20 cellular contexts compared by ENCODE assay signal in genomic region chr13:21013682-21014038, GRCh38. TPM values are rescaled to one million over a fixed set of nuclear protein-coding genes. Genes with fewer than 3 reads are reported as not detected.
DNase-seq lines count a peak whose midpoint lies in the region; ATAC-seq and TF ChIP-seq lines count a peak whose summit lies in the region.
"Had no signal": no experiment of that assay in that cellular context is flagged by ENCODE, and none has a peak within 500 bp of the region (broad histone marks: within the 10 kb centered on the region; RNA-seq: fewer than 3 reads in every experiment).

No MANE protein-coding gene starts in this region.

- H3K27me3 Mint-ChIP-seq in immature natural killer cell (ENCODE audit: low read depth in 3 of 3) = no peaks in the 10 kb centered on the region
- H3K27me3 Mint-ChIP-seq: activated naive CD8-positive, alpha-beta T cell treated with anti-CD3 and anti-CD28 coated beads, Interleukin-2, amount 10 ng/mL, durations not matched to agents 7 days and 5 days; IgD-negative memory B cell; T-helper 17 cell had no signal

- peak overlapping the region in 1 of 2 experiments; percentile 23; a peak in 1 of 4 replicates for H4K8ac ChIP-seq in IMR-90 (ENCODE audit: low read depth in 2 of 2, low read length in 2 of 2)

- ATAC-seq in IMR-90 (ENCODE audit: low read depth) (no peak), gastrocnemius medialis (no peak)
- ATAC-seq: GM12878, GM23338, T-helper 17 cell had no signal

- H3K4me3 Mint-ChIP-seq in immature natural killer cell = no peak overlapping the region
- H3K4me3 Mint-ChIP-seq: activated naive CD8-positive, alpha-beta T cell treated with anti-CD3 and anti-CD28 coated beads, Interleukin-2, amount 10 ng/mL, durations not matched to agents 7 days and 5 days; activated T-helper 1 cell treated with anti-CD3 and anti-CD28 coated beads, Interleukin-12 subunit alpha, Interleukin-12 subunit beta, Interleukin-2, Interleukin-4 antibody, amounts not matched to agents 30 ng/mL and 10 ng/mL and 1 ng/mL, durations not matched to agents 14 hours and 24 hours and 36 hours; GM23338; IgD-negative memory B cell; T-helper 17 cell had no signal

- H3K9me2 ChIP-seq in hepatocyte (replicated peaks; ENCODE audit: insufficient read depth) = no peaks in the 10 kb centered on the region

- H2BK20ac ChIP-seq in IMR-90 (ENCODE audit: low read depth, low read length) = no peak overlapping the region

- H3K4me3 ChIP-seq in AG04450 (ENCODE audit: low read depth, low read length) = no peak overlapping the region
- H3K4me3 ChIP-seq in IMR-90 (ENCODE audit: insufficient read depth, low read depth, low read length) = no peak overlapping the region
- no peak overlapping the region for H3K4me3 ChIP-seq in hepatocyte
- H3K4me3 ChIP-seq in gastrocnemius medialis = no peak overlapping the region
- H3K4me3 ChIP-seq: cardiac muscle cell, GM12878, GM23338 had no signal

- TF ChIP-seq CTCF in AG04450 (IDR thresholded peaks at IDR 0.05; ENCODE audit: low read depth, low read length) (no peak), IMR-90 (conservative IDR thresholded peaks at IDR 0.05; ENCODE audit: low read depth, low read length) (no peak), hepatocyte (IDR thresholded peaks at IDR 0.05; ENCODE audit: poor library complexity) (no peak), gastrocnemius medialis (IDR thresholded peaks at IDR 0.05 in 4 of 5, conservative IDR thresholded peaks at IDR 0.05 in 1 of 5) (no peak)

- peaks cover 67 to 82% of the 10 kb centered on the region in 2 donors for H3K4me1 Mint-ChIP-seq in immature natural killer cell

- H3K4me2 ChIP-seq in IMR-90 (ENCODE audit: low read depth, low read length) (no peak overlapping the region), hepatocyte (no peak overlapping the region)
- H3K4me2 ChIP-seq: GM23338 had no signal

- TF ChIP-seq POLR2A in IMR-90 (IDR thresholded peaks at IDR 0.05; ENCODE audit: low read depth, low read length) (no peak), gastrocnemius medialis (IDR thresholded peaks at IDR 0.05) (no peak)

- no peak for TF ChIP-seq RAD21 in IMR-90 (IDR thresholded peaks at IDR 0.05; ENCODE audit: low read length)

- H3K36me3 Mint-ChIP-seq in immature natural killer cell = no peaks in the 10 kb centered on the region

- intact Hi-C loops in IMR-90 (cut with micrococcal nuclease) = loop anchor here (2.0 kb wide), 2 partner anchors 17 to 31 kb away; no protein-coding TSS in a partner anchor
- intact Hi-C loops in gastrocnemius medialis (cut with DNase I; ENCODE audit: low total_unique reads) = loop anchor here (2.0 to 5.0 kb wide), 2 partner anchors 19 to 49 kb away; partner anchors contain the start of gene LATS2

- H3K9me3 ChIP-seq in AG04450 (ENCODE audit: control insufficient read depth, insufficient read depth, low read length) = no peaks in the 10 kb centered on the region
- H3K9me3 ChIP-seq in IMR-90 (ENCODE audit: control insufficient read depth, insufficient read depth, low read length) = no peaks in the 10 kb centered on the region
- no peaks in the 10 kb centered on the region for H3K9me3 ChIP-seq in hepatocyte (ENCODE audit: low read depth)
- H3K9me3 ChIP-seq in gastrocnemius medialis = no peaks in the 10 kb centered on the region

- POLR2A ChIA-PET in AG04450 (lab: Yijun Ruan, JAX) = interaction anchor here (2.1 kb wide), 1 partner anchor 30 kb away, joined by 14 read pairs; no protein-coding TSS in a partner anchor
- POLR2A ChIA-PET in IMR-90 (lab: Charles Lee; ENCODE audit: unreplicated experiment) = no interaction called here

- H3K18ac ChIP-seq in IMR-90 (ENCODE audit: low read depth, low read length) = peak overlapping the region; percentile 37

- peaks cover 47% of the 10 kb centered on the region for H3K4me1 ChIP-seq in IMR-90 (ENCODE audit: control insufficient read depth, insufficient read depth, low read length)
- peaks cover 43% of the 10 kb centered on the region for H3K4me1 ChIP-seq in hepatocyte (ENCODE audit: insufficient read depth)
- H3K4me1 ChIP-seq in gastrocnemius medialis = peaks cover 91 to 100% of the 10 kb centered on the region in 2 donors

- peaks cover 50% of the 10 kb centered on the region for H3K9me1 ChIP-seq in IMR-90 (ENCODE audit: insufficient read depth, low read length)

- peak overlapping the region; percentile 27; the same call in 1 of the 2 replicates for H4K5ac ChIP-seq in IMR-90 (ENCODE audit: low read depth, low read length)

- peaks cover 19 to 89% of the 10 kb centered on the region in 2 experiments for H3K79me1 ChIP-seq in IMR-90 (ENCODE audit: low read depth in 1 of 2, low read length in 2 of 2)

- peak overlapping the region; percentile 83 for H2BK120ac ChIP-seq in IMR-90 (ENCODE audit: low read depth, low read length)

- H3K36me3 ChIP-seq in IMR-90 (ENCODE audit: control insufficient read depth, insufficient read depth, low read length) = peaks cover 12% of the 10 kb centered on the region
- H3K36me3 ChIP-seq in hepatocyte (replicated peaks; ENCODE audit: insufficient read depth, low read depth) = no peaks in the 10 kb centered on the region
- no peaks in the 10 kb centered on the region for H3K36me3 ChIP-seq in gastrocnemius medialis
- H3K36me3 ChIP-seq: cardiac muscle cell had no signal

- H3K27ac ChIP-seq in AG04450 (ENCODE audit: low read depth, low read length) (peak overlapping the region; percentile 97), IMR-90 (ENCODE audit: insufficient read depth, low read length) (peak overlapping the region; percentile 98; the same call in 1 of the 2 replicates), hepatocyte (peak overlapping the region; percentile 71), gastrocnemius medialis (peak overlapping the region; percentile 86 to 91 (median 88))

- H3K9me3 Mint-ChIP-seq in immature natural killer cell = peaks cover 0 to 2% (median 0%) of the 10 kb centered on the region in 6 donors
- H3K9me3 Mint-ChIP-seq: GM23338, IgD-negative memory B cell had no signal

- CTCF ChIA-PET in AG04450 (lab: Charles Lee) (no interaction called here), IMR-90 (lab: Yijun Ruan, JAX) (no interaction called here)

- BruUV-seq in IMR-90 (replicated peaks; lab: Mats Ljungman, UMichigan) = no TSS peak

- H3K56ac ChIP-seq in IMR-90 (ENCODE audit: extremely low read depth, insufficient read depth, low read length) = no peak overlapping the region

- no peak overlapping the region for H2AK9ac ChIP-seq in IMR-90 (replicated peaks; ENCODE audit: low read depth, low read length, poor library complexity)

- dilution Hi-C loops in IMR-90 (cut with HindIII; ENCODE audit: low sequenced_read_pairs, unreplicated experiment) = no loop called here

- in situ Hi-C loops in IMR-90 (cut with MboI; ENCODE audit: low sequenced_read_pairs) (loop anchor here (10.0 kb wide), 1 partner anchor 61 kb away; no protein-coding TSS in a partner anchor), gastrocnemius medialis (cut with MboI; ENCODE audit: low sequenced_read_pairs in 4 of 4) (loop anchor here in 1 of 4 donors (10.0 kb wide), 1 partner anchor 69 kb away; no protein-coding TSS in a partner anchor)

- peak overlapping the region in 1 of 6 donors; percentile 17 for H3K27ac Mint-ChIP-seq in immature natural killer cell
- H3K27ac Mint-ChIP-seq: activated naive CD8-positive, alpha-beta T cell treated with anti-CD3 and anti-CD28 coated beads, Interleukin-2, amount 10 ng/mL, durations not matched to agents 7 days and 5 days; activated T-helper 1 cell treated with anti-CD3 and anti-CD28 coated beads, Interleukin-12 subunit alpha, Interleukin-12 subunit beta, Interleukin-2, Interleukin-4 antibody, amounts not matched to agents 30 ng/mL and 10 ng/mL and 1 ng/mL, durations not matched to agents 14 hours and 24 hours and 36 hours; GM23338; IgD-negative memory B cell; T-helper 17 cell had no signal

- peak overlapping the region; percentile 34; the same call in 1 of the 2 replicates for H3K14ac ChIP-seq in IMR-90 (replicated peaks; ENCODE audit: low read depth, low read length)

- no peak overlapping the region; the same call in 1 of the 2 replicates for H3K23ac ChIP-seq in IMR-90 (ENCODE audit: low read depth, low read length)

- H2AFZ ChIP-seq in IMR-90 (replicated peaks; ENCODE audit: low read length, poor library complexity) (no peak overlapping the region), hepatocyte (no peak overlapping the region)
- H2AFZ ChIP-seq: GM23338 had no signal

- 0 out of 2 replicates have a peak overlapping the region, but pooled peaks have one; percentile 10 for H3K9ac ChIP-seq in IMR-90 (ENCODE audit: low read depth, low read length)

- DNase-seq in AG04450 (ENCODE audit: low read depth, low spot score) (no peak), IMR-90 (no peak), hepatocyte (ENCODE audit: low spot score) (no peak), gastrocnemius medialis (peak in 1 of 2 donors; percentile 8), immature natural killer cell (no peak), cerebellar cortex (ENCODE audit: low spot score) (no peak), DMS 273 treated with DMSO at 0.1 percent for 48 hours (lab: John Stamatoyannopoulos, UW) (no peak)
- no peak for DNase-seq in activated effector memory CD4-positive, alpha-beta T cell treated with Interleukin-2 at 50 U/mL for 16 hours
- DNase-seq: activated naive CD8-positive, alpha-beta T cell treated with anti-CD3 and anti-CD28 coated beads, Interleukin-2, amount 10 ng/mL, durations not matched to agents 7 days and 5 days; AML-193; effector memory CD4-positive, alpha-beta T cell; GDM1; MM.1S; NCI-H187; T-helper 17 cell had no signal

- H2AK5ac ChIP-seq in IMR-90 (ENCODE audit: low read depth, low read length) = peak overlapping the region; percentile 11; the same call in 1 of the 2 replicates

- peaks cover 93% of the 10 kb centered on the region for H4K20me1 ChIP-seq in IMR-90 (ENCODE audit: insufficient read depth, low read length)
- peaks cover 11% of the 10 kb centered on the region for H4K20me1 ChIP-seq in hepatocyte (ENCODE audit: insufficient read depth, poor library complexity, severe bottlenecking)

- H3K27me3 ChIP-seq in AG04450 (ENCODE audit: control insufficient read depth, insufficient read depth, low read length) (no peaks in the 10 kb centered on the region), IMR-90 (ENCODE audit: control insufficient read depth, insufficient read depth, low read length) (no peaks in the 10 kb centered on the region), hepatocyte (no peaks in the 10 kb centered on the region), gastrocnemius medialis (no peaks in the 10 kb centered on the region)
- H3K27me3 ChIP-seq: cardiac muscle cell had no signal

- H4K91ac ChIP-seq in IMR-90 (ENCODE audit: insufficient read depth, low read depth, low read length) = no peak overlapping the region

- peak overlapping the region; percentile 78 for H3K4ac ChIP-seq in IMR-90 (ENCODE audit: low read depth, low read length)

- peak overlapping the region; percentile 84 for H2BK5ac ChIP-seq in IMR-90 (ENCODE audit: low read depth, low read length, poor library complexity, severe bottlenecking)

- no peak overlapping the region for H2BK15ac ChIP-seq in IMR-90 (ENCODE audit: low read depth, low read length)

- 100% methylated on average over 2 of the region's 4 CpGs; no CpG with 5 or more reads in 1 of the 2 experiments for WGBS in IMR-90 (ENCODE audit: extremely low coverage in 2 of 2, insufficient read length in 1 of 2), 2 experiments
- 85% methylated on average over 4 of the region's 4 CpGs for WGBS in hepatocyte (ENCODE audit: low lambda C conversion rate, missing lambda C conversion rate)

- peaks cover 93% of the 10 kb centered on the region for H3K79me2 ChIP-seq in hepatocyte

RNA-seq across cellular contexts. Expression of gene LATS2, which starts 47.7 kb away (rescaled TPM):
- polyA plus RNA-seq in AG04450 (2011; rRNA removed) (19.3 and 21.7 TPM in 2 replicates), IMR-90 (2012; rRNA removed) (22.4 and 36.9 TPM in 2 replicates), hepatocyte (5.6 and 6.2 TPM in 2 replicates), immature natural killer cell (1 to 10 TPM in 2 of 3 donors, under 1 TPM in 1; 0.59 to 1.8 (median 1.3) TPM)
- polyA minus RNA-seq in AG04450 (2011; rRNA and poly(A)+ RNA removed) = 31.4 and 33.0 TPM in 2 replicates
- total RNA-seq in IMR-90 (2012; rRNA removed) (12.7 and 16.4 TPM in 2 replicates), hepatocyte (15.5 and 17.1 TPM in 2 replicates), gastrocnemius medialis (10 to 100 TPM; 11.5 to 34.1 (median 18.8) TPM)
- 18.2 and 24.6 TPM in 2 replicates for polyA plus RNA-seq in IMR-90 (2012; cell fraction: cytosol; rRNA removed)
- polyA plus RNA-seq in IMR-90 (2012; cell fraction: nucleus; rRNA removed; ENCODE audit: low replicate concordance) = 41.2 and 51.8 TPM in 2 replicates
